Comparison of ENCODE assay signal across 8 cellular contexts in genomic region chr2:38535404-38535744, GRCh38.
DNase-seq lines count a peak whose midpoint lies in the region; ATAC-seq and TF ChIP-seq lines count a peak whose summit lies in the region.

No MANE protein-coding gene starts in this region.

- H3K4me1 Mint-ChIP-seq in activated CD4-positive, alpha-beta memory T cell treated with anti-CD3 and anti-CD28 coated beads for 36 hours (ENCODE audit: low read depth): peaks cover 6% of the 10 kb centered on the region
- peaks cover 10% of the 10 kb centered on the region for H3K4me1 Mint-ChIP-seq in activated CD4-positive, alpha-beta memory T cell treated with anti-CD3 and anti-CD28 coated beads, Interleukin-2, amount 10 ng/mL, durations not matched to agents 7 days and 5 days

- WGBS in stomach, 5 donors: 71 to 82% (median 75%) methylated on average over 6 to 11 of the region's 11 CpGs

- TF ChIP-seq CTCF in stomach (IDR thresholded peaks at IDR 0.05): no peak

- H3K4me3 ChIP-seq in mucosa of rectum (ENCODE audit: low read length in 2 of 2) (peak overlapping the region; percentile 70 to 73), stomach (peak overlapping the region in 2 of 4 donors; percentile 51 to 56)

- TF ChIP-seq POLR2A in stomach (IDR thresholded peaks at IDR 0.05) (no peak), GM18505 (IDR thresholded peaks at IDR 0.05; ENCODE audit: borderline replicate concordance, extremely low read depth, insufficient read depth, insufficient read length) (no peak)

- H3K9me3 ChIP-seq in mucosa of rectum (ENCODE audit: control insufficient read depth in 2 of 2, low read length in 2 of 2): no peaks in the 10 kb centered on the region
- H3K9me3 ChIP-seq in stomach: no peaks in the 10 kb centered on the region

- no peak overlapping the region for H3K27ac Mint-ChIP-seq in activated CD4-positive, alpha-beta memory T cell treated with anti-CD3 and anti-CD28 coated beads for 36 hours
- no peak overlapping the region for H3K27ac Mint-ChIP-seq in activated CD4-positive, alpha-beta memory T cell treated with anti-CD3 and anti-CD28 coated beads, Interleukin-2, amount 10 ng/mL, durations not matched to agents 7 days and 5 days

- peak overlapping the region; percentile 39 for H3K4me3 Mint-ChIP-seq in activated CD4-positive, alpha-beta memory T cell treated with anti-CD3 and anti-CD28 coated beads for 36 hours
- no peak overlapping the region for H3K4me3 Mint-ChIP-seq in activated CD4-positive, alpha-beta memory T cell treated with anti-CD3 and anti-CD28 coated beads, Interleukin-2, amount 10 ng/mL, durations not matched to agents 7 days and 5 days

- peak overlapping the region in 1 of 2 donors; percentile 68 for H3K9ac ChIP-seq in mucosa of rectum (ENCODE audit: low read depth in 1 of 2, low read length in 2 of 2)

- intact Hi-C loops in activated CD4-positive, alpha-beta memory T cell treated with anti-CD3 and anti-CD28 coated beads for 36 hours (cut with micrococcal nuclease): loop anchor here (10.0 kb wide), 1 partner anchor 299 kb away; no protein-coding TSS in a partner anchor
- intact Hi-C loops in stomach (cut with DNase I; ENCODE audit: low total_unique reads): no loop called here

- TF ChIP-seq EP300 in stomach (IDR thresholded peaks at IDR 0.05): no peak

- ATAC-seq in GM18505 (IDR thresholded peaks at IDR 0.05; ENCODE audit: unreplicated experiment): no peak

- H3K36me3 ChIP-seq in mucosa of rectum (ENCODE audit: control insufficient read depth in 2 of 2, insufficient read depth in 2 of 2, low read length in 2 of 2): no peaks in the 10 kb centered on the region
- no peaks in the 10 kb centered on the region for H3K36me3 ChIP-seq in stomach

- no peaks in the 10 kb centered on the region for H3K9me3 Mint-ChIP-seq in activated CD4-positive, alpha-beta memory T cell treated with anti-CD3 and anti-CD28 coated beads for 36 hours
- no peaks in the 10 kb centered on the region for H3K9me3 Mint-ChIP-seq in activated CD4-positive, alpha-beta memory T cell treated with anti-CD3 and anti-CD28 coated beads, Interleukin-2, amount 10 ng/mL, durations not matched to agents 7 days and 5 days

- POLR2A ChIA-PET in activated CD4-positive, alpha-beta memory T cell treated with anti-CD3 and anti-CD28 coated beads for 36 hours (lab: Charles Lee): no interaction called here
- POLR2A ChIA-PET in activated CD4-positive, alpha-beta memory T cell treated with anti-CD3 and anti-CD28 coated beads, Interleukin-2, amount 10 ng/mL, durations not matched to agents 7 days and 5 days (lab: Charles Lee): interaction anchor here (1.2 kb wide), 2 partner anchors 212 to 216 kb away, joined by 6 read pairs; partner anchors contain the start of gene SRSF7

- no peak for DNase-seq in activated CD4-positive, alpha-beta memory T cell treated with anti-CD3 and anti-CD28 coated beads for 36 hours
- DNase-seq in activated CD4-positive, alpha-beta memory T cell treated with anti-CD3 and anti-CD28 coated beads, Interleukin-2, amount 10 ng/mL, durations not matched to agents 7 days and 5 days: no peak
- DNase-seq in caudate nucleus (lab: John Stamatoyannopoulos, UW) (no peak), stomach (no peak), occipital lobe (lab: John Stamatoyannopoulos, UW) (no peak)
- DNase-seq in activated CD4-positive, alpha-beta T cell treated with anti-CD3 and anti-CD28 coated beads for 48 hours: no peak

- H3K4me1 ChIP-seq in mucosa of rectum (ENCODE audit: control insufficient read depth in 2 of 2, insufficient read depth in 2 of 2, low read length in 2 of 2) (peaks cover 14 to 16% of the 10 kb centered on the region in 2 donors), stomach (peaks cover 9 to 27% (median 18%) of the 10 kb centered on the region in 4 donors)

- no peaks in the 10 kb centered on the region for H3K27me3 ChIP-seq in mucosa of rectum (ENCODE audit: control insufficient read depth in 2 of 2, insufficient read depth in 2 of 2, low read length in 2 of 2)
- peaks cover 0 to 4% (median 0%) of the 10 kb centered on the region in 3 donors for H3K27me3 ChIP-seq in stomach

- no peaks in the 10 kb centered on the region for H3K36me3 Mint-ChIP-seq in activated CD4-positive, alpha-beta memory T cell treated with anti-CD3 and anti-CD28 coated beads for 36 hours
- no peaks in the 10 kb centered on the region for H3K36me3 Mint-ChIP-seq in activated CD4-positive, alpha-beta memory T cell treated with anti-CD3 and anti-CD28 coated beads, Interleukin-2, amount 10 ng/mL, durations not matched to agents 7 days and 5 days (ENCODE audit: low read depth)

- H3K27me3 Mint-ChIP-seq in activated CD4-positive, alpha-beta memory T cell treated with anti-CD3 and anti-CD28 coated beads for 36 hours: no peaks in the 10 kb centered on the region
- H3K27me3 Mint-ChIP-seq in activated CD4-positive, alpha-beta memory T cell treated with anti-CD3 and anti-CD28 coated beads, Interleukin-2, amount 10 ng/mL, durations not matched to agents 7 days and 5 days: peaks cover 17% of the 10 kb centered on the region

- peak overlapping the region; percentile 28 for H3K27ac ChIP-seq in caudate nucleus (ENCODE audit: low read depth, low read length)
- no peak overlapping the region for H3K27ac ChIP-seq in mucosa of rectum (ENCODE audit: low read depth in 2 of 2, low read length in 2 of 2)
- H3K27ac ChIP-seq in stomach: peak overlapping the region in 3 of 5 donors; percentile 60 to 85 (median 66)

- CTCF ChIA-PET in activated CD4-positive, alpha-beta memory T cell treated with anti-CD3 and anti-CD28 coated beads for 36 hours (lab: Charles Lee): interaction anchor here (0.8 to 6.4 kb wide), 13 partner anchors 11 to 297 kb away, joined by 3 to 93 read pairs (median 5); no protein-coding TSS in a partner anchor
- CTCF ChIA-PET in activated CD4-positive, alpha-beta memory T cell treated with anti-CD3 and anti-CD28 coated beads, Interleukin-2, amount 10 ng/mL, durations not matched to agents 7 days and 5 days (lab: Charles Lee): interaction anchor here (1.0 to 2.8 kb wide), 11 partner anchors 13 to 301 kb away, joined by 3 to 15 read pairs (median 5); no protein-coding TSS in a partner anchor

Comparison
In these comparisons a context has a peak if more than half of its experiments do, and no peak if none do; other contexts are left out.
1. H3K27ac ChIP-seq: peak in caudate nucleus (single experiment) and stomach (3 of 5); none in mucosa of rectum (0 of 2).